In the genomic region with DNA sequence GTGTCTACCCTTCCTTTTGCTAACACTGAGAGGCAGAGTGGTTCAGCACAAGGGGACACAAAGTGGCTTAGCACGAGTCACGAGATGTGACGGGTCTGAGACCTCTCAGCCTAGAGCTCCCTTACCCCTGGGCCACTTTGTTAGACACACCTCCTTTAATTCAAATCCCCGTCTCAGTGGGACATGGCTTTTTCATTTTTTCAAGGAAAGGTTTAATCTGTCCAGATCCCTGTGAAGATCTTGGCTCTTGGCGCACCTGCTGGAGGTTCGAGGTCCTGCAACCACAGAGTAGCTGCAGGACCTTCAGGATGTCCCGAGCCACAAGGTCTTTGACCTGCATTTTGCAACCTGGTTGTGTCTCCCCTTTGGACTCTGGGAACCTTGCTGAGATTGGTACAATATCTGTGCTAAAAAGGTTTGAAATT, we compare ENCODE assay signal across 11 cellular contexts. TPM values are rescaled to one million over a fixed set of nuclear protein-coding genes. Genes with fewer than 3 reads are reported as not detected.
DNase-seq lines count a peak whose midpoint lies in the region; ATAC-seq and TF ChIP-seq lines count a peak whose summit lies in the region.
"Had no signal": no experiment of that assay in that cellular context is flagged by ENCODE, and none has a peak within 500 bp of the region (broad histone marks: within the 10 kb centered on the region; RNA-seq: fewer than 3 reads in every experiment).

No MANE protein-coding gene starts in this region.

- H3K9ac ChIP-seq in parathyroid adenoma, result no peak overlapping the region

- H3K27me3 ChIP-seq in parathyroid adenoma (ENCODE audit: control insufficient read depth, insufficient read depth, low read length), result no peaks in the 10 kb centered on the region

- no peak overlapping the region for H3K4me2 ChIP-seq in parathyroid adenoma (ENCODE audit: low read length)

- H3K27ac ChIP-seq in parathyroid adenoma, result no peak overlapping the region

- TF ChIP-seq CTCF in choroid plexus epithelial cell (conservative IDR thresholded peaks at IDR 0.05; ENCODE audit: low read depth, low read length) (peak; percentile 42), parathyroid adenoma (IDR thresholded peaks at IDR 0.05) (peak; percentile 65)

- peaks cover 8% of the 10 kb centered on the region for H3K79me2 ChIP-seq in parathyroid adenoma

- ATAC-seq in GM21447 (IDR thresholded peaks at IDR 0.05; ENCODE audit: unreplicated experiment), result no peak
- ATAC-seq in GM21825 (IDR thresholded peaks at IDR 0.05; ENCODE audit: unreplicated experiment), result no peak
- ATAC-seq in GM19035 (IDR thresholded peaks at IDR 0.05; ENCODE audit: unreplicated experiment), result no peak
- ATAC-seq: activated T-cell treated with anti-CD3 and anti-CD28 coated beads, Interleukin-2, amount 50 U/mL, for 72 hours had no signal

- H3K4me3 ChIP-seq in choroid plexus epithelial cell (ENCODE audit: low read depth, low read length) (no peak overlapping the region), parathyroid adenoma (ENCODE audit: low read depth, low read length) (no peak overlapping the region)

- H2AFZ ChIP-seq in parathyroid adenoma, result no peak overlapping the region

- no peaks in the 10 kb centered on the region for H3K9me3 ChIP-seq in parathyroid adenoma (ENCODE audit: control insufficient read depth, low read length)

- H3K4me1 ChIP-seq in parathyroid adenoma, result peaks cover 3% of the 10 kb centered on the region

- no peaks in the 10 kb centered on the region for H3K36me3 ChIP-seq in parathyroid adenoma (ENCODE audit: control insufficient read depth, insufficient read depth, low read length)

- DNase-seq in ELF-1 (ENCODE audit: low read depth, low spot score) (peak; percentile 50), M059J (ENCODE audit: low read depth) (peak; percentile 34), choroid plexus epithelial cell (ENCODE audit: low read depth) (no peak), SW 1271 (lab: John Stamatoyannopoulos, UW) (no peak)
- DNase-seq: activated T-cell treated with anti-CD3 and anti-CD28 coated beads, Interleukin-2, amount 50 U/mL, for 72 hours; COR-L47; NCI-H1092 treated with DMSO at 0.1 percent for 48 hours had no signal

RNA-seq across cellular contexts. Expression of gene LPP, which starts 52.0 kb away (rescaled TPM):
- 23.2 and 32.6 TPM in 2 replicates for total RNA-seq in M059J (2014; rRNA removed; shearing (Covaris generic))

Comparison
In these comparisons a context has a peak if more than half of its experiments do, and no peak if none do; other contexts are left out.
1. DNase-seq: peak in ELF-1 (single experiment) and M059J (single experiment); none in choroid plexus epithelial cell (single experiment) and SW 1271 (0 of 2).